In genomic region chr12:110849748-110850403, GRCh38 we compare ENCODE assay signal across 25 cellular contexts. TPM values are rescaled to one million over a fixed set of nuclear protein-coding genes. Genes with fewer than 3 reads are reported as not detected.
DNase-seq lines count a peak whose midpoint lies in the region; ATAC-seq, FAIRE-seq and TF ChIP-seq lines count a peak whose summit lies in the region.
"Had no signal": no experiment of that assay in that cellular context is flagged by ENCODE, and none has a peak within 500 bp of the region (broad histone marks: within the 10 kb centered on the region; RNA-seq: fewer than 3 reads in every experiment).

No MANE protein-coding gene starts in this region.

- H3K27ac Mint-ChIP-seq in neural progenitor cell = no peak overlapping the region
- H3K27ac Mint-ChIP-seq: H9, HFFc6 had no signal

- TF ChIP-seq EP300 in SK-N-SH (IDR thresholded peaks at IDR 0.05; ENCODE audit: borderline replicate concordance in 1 of 2, low read depth in 1 of 2, low read length in 1 of 2) = no peak
- no peak for TF ChIP-seq EP300 in K562 (IDR thresholded peaks at IDR 0.05; ENCODE audit: low read length)

- peaks cover 13% of the 10 kb centered on the region for H3K4me1 Mint-ChIP-seq in neural progenitor cell

- H3K9me3 Mint-ChIP-seq in neural progenitor cell = no peaks in the 10 kb centered on the region
- H3K9me3 Mint-ChIP-seq: H9, HFFc6 had no signal

- no peak for DNase-seq in SK-N-SH
- peak; percentile 13 for DNase-seq in HT1080 (ENCODE audit: low read depth)
- peak; percentile 64 for DNase-seq in NB4 (ENCODE audit: low read depth)
- peak; percentile 17 to 49 (median 33) for DNase-seq in K562 (ENCODE audit: extremely low read depth in 1 of 4, low spot score in 3 of 4)
- DNase-seq in amniotic stem cell (lab: John Stamatoyannopoulos, UW) = no peak
- no peak for DNase-seq in neural progenitor cell (ENCODE audit: low spot score)
- no peak for DNase-seq in A673 (ENCODE audit: low spot score)
- DNase-seq: 8988T, EL, GF-D8, GM23248, H9, HFFc6, KG1, NCI-H1092 treated with DMSO at 0.1 percent for 48 hours, NCI-H2081, NCI-H2171, NCI-H524 treated with DMSO at 0.1 percent for 48 hours, NCI-H82, OCI-M1 had no signal

- no peak overlapping the region for H3K4me3 Mint-ChIP-seq in neural progenitor cell
- H3K4me3 Mint-ChIP-seq: H9, HFFc6 had no signal

- TF ChIP-seq CTCF in SK-N-SH (IDR thresholded peaks at IDR 0.05) (no peak), NB4 (IDR thresholded peaks at IDR 0.05; ENCODE audit: low read depth, low read length) (no peak), K562 (IDR thresholded peaks at IDR 0.05 in 2 of 3, conservative IDR thresholded peaks at IDR 0.05 in 1 of 3; ENCODE audit: insufficient read depth in 2 of 3, low read depth in 1 of 3, low read length in 3 of 3) (no peak), neural progenitor cell (IDR thresholded peaks at IDR 0.05) (no peak), A673 (conservative IDR thresholded peaks at IDR 0.05; ENCODE audit: low read depth, low read length) (no peak)

- POLR2A ChIA-PET in SK-N-SH (lab: Yijun Ruan, JAX) (no interaction called here), K562 (lab: Yijun Ruan, JAX) (no interaction called here), A673 (lab: Charles Lee; ENCODE audit: low non-redundant PET) (no interaction called here)

- H3K27me3 ChIP-seq in SK-N-SH (ENCODE audit: insufficient read depth) (no peaks in the 10 kb centered on the region), K562 (ENCODE audit: control insufficient read depth in 2 of 2, insufficient read depth in 2 of 2, low read length in 2 of 2) (peaks cover 13 to 50% of the 10 kb centered on the region in 2 experiments; a peak in 4 of 5 replicates), neural progenitor cell (no peaks in the 10 kb centered on the region), A673 (replicated peaks; ENCODE audit: insufficient read depth, low read depth, low read length, poor library complexity) (no peaks in the 10 kb centered on the region)

- intact Hi-C loops in K562 (cut with micrococcal nuclease) = loop anchor here (5.0 kb wide), 1 partner anchor 42 kb away; no protein-coding TSS in a partner anchor
- intact Hi-C loops in A673 (cut with micrococcal nuclease; ENCODE audit: unreplicated experiment) = no loop called here

- in situ Hi-C loops in K562 (cut with MboI) = no loop called here

- BruUV-seq in K562 (replicated peaks; lab: Mats Ljungman, UMichigan) (no TSS peak), A673 (replicated peaks; lab: Mats Ljungman, UMichigan) (no TSS peak)

- no peak for FAIRE-seq in K562 (lab: Jason Lieb, UNC)
- FAIRE-seq: RCC 7860 had no signal

- H3K36me3 ChIP-seq in SK-N-SH (replicated peaks in 1 of 2; ENCODE audit: control insufficient read depth in 1 of 2, insufficient read depth in 2 of 2, low read length in 1 of 2) = no peaks in the 10 kb centered on the region
- no peaks in the 10 kb centered on the region for H3K36me3 ChIP-seq in K562 (ENCODE audit: control insufficient read depth, insufficient read depth, low read length)
- no peaks in the 10 kb centered on the region for H3K36me3 ChIP-seq in neural progenitor cell
- no peaks in the 10 kb centered on the region for H3K36me3 ChIP-seq in A673 (ENCODE audit: insufficient read depth, low read length, poor library complexity, severe bottlenecking)

- H2AFZ ChIP-seq in SK-N-SH (ENCODE audit: low read depth) = no peak overlapping the region
- H2AFZ ChIP-seq in K562 (ENCODE audit: low read depth, low read length) = 0 out of 2 replicates have a peak overlapping the region, but pooled peaks have one; percentile 7
- no peak overlapping the region for H2AFZ ChIP-seq in neural progenitor cell (replicated peaks)
- H2AFZ ChIP-seq: GM23248 had no signal

- peaks cover 24% of the 10 kb centered on the region for H3K27me3 Mint-ChIP-seq in neural progenitor cell (ENCODE audit: insufficient read depth, low read depth)

- H3K4me3 ChIP-seq in SK-N-SH (ENCODE audit: low read depth in 2 of 2, low read length in 1 of 2) = no peak overlapping the region
- H3K4me3 ChIP-seq in NB4 (ENCODE audit: low read depth, low read length) = no peak overlapping the region
- H3K4me3 ChIP-seq in K562 = no peak overlapping the region
- no peak overlapping the region for H3K4me3 ChIP-seq in neural progenitor cell
- H3K4me3 ChIP-seq in A673 (ENCODE audit: low read depth, low read length, poor library complexity, severe bottlenecking) = no peak overlapping the region
- H3K4me3 ChIP-seq: GM23248 had no signal

- no peaks in the 10 kb centered on the region for H3K36me3 Mint-ChIP-seq in neural progenitor cell

- no peak for TF ChIP-seq RAD21 in SK-N-SH (IDR thresholded peaks at IDR 0.05; ENCODE audit: low read length)
- no peak for TF ChIP-seq RAD21 in K562 (CRISPR knock-in tag; conservative IDR thresholded peaks at IDR 0.05 in 1 of 2, IDR thresholded peaks at IDR 0.05 in 1 of 2)

- H3K9me1 ChIP-seq in K562 (ENCODE audit: control insufficient read depth, insufficient read depth, low read length) = no peaks in the 10 kb centered on the region

- no peaks in the 10 kb centered on the region for H4K20me1 ChIP-seq in SK-N-SH (ENCODE audit: insufficient read depth)
- H4K20me1 ChIP-seq in K562 (replicated peaks; ENCODE audit: control insufficient read depth, insufficient read depth, low read length) = no peaks in the 10 kb centered on the region
- H4K20me1 ChIP-seq in neural progenitor cell (ENCODE audit: low read depth) = no peaks in the 10 kb centered on the region

- CTCF ChIA-PET in SK-N-SH (lab: Yijun Ruan, JAX) (interaction anchor here (0.6 to 5.1 kb wide), 2 partner anchors 37 to 201 kb away, joined by 3 to 35 read pairs; no protein-coding TSS in a partner anchor), K562 (lab: Yijun Ruan, JAX; ENCODE audit: low intra/inter-chr PET ratio) (no interaction called here), A673 (lab: Charles Lee) (interaction anchor here (0.7 kb wide), 1 partner anchor 9 kb away, joined by 4 read pairs; no protein-coding TSS in a partner anchor)

- H3K79me2 ChIP-seq in SK-N-SH (ENCODE audit: insufficient read depth) (no peaks in the 10 kb centered on the region), K562 (ENCODE audit: control insufficient read depth, insufficient read depth, low read length) (no peaks in the 10 kb centered on the region), neural progenitor cell (ENCODE audit: low read depth) (no peaks in the 10 kb centered on the region)

- WGBS in SK-N-SH (ENCODE audit: low lambda C conversion rate) = 91% methylated on average over 5 of the region's 5 CpGs
- WGBS in K562 (ENCODE audit: insufficient coverage, low coverage, missing lambda C conversion rate) = 15% methylated on average over 5 of the region's 5 CpGs

- H3K27ac ChIP-seq in SK-N-SH (ENCODE audit: low read depth in 2 of 2, low read length in 1 of 2) = no peak overlapping the region
- H3K27ac ChIP-seq in K562 (ENCODE audit: extremely low read depth, low read depth, low read length) = no peak overlapping the region
- no peak overlapping the region for H3K27ac ChIP-seq in neural progenitor cell
- no peak overlapping the region for H3K27ac ChIP-seq in A673 (ENCODE audit: low read depth, low read length, poor library complexity, severe bottlenecking)
- H3K27ac ChIP-seq: C4-2B, GM23248 had no signal

- H3K9me3 ChIP-seq in SK-N-SH (no peaks in the 10 kb centered on the region), K562 (replicated peaks; ENCODE audit: control insufficient read depth, insufficient read depth, low read depth, low read length) (no peaks in the 10 kb centered on the region), neural progenitor cell (ENCODE audit: low read depth) (no peaks in the 10 kb centered on the region), A673 (ENCODE audit: low read depth, low read length, poor library complexity, severe bottlenecking) (no peaks in the 10 kb centered on the region)

- no peak for ATAC-seq in SK-N-SH treated with all-trans-retinoic acid at 6 μM for 48 hours
- ATAC-seq in K562 = no peak
- ATAC-seq: Right ventricle myocardium inferior had no signal

- H3K9me2 ChIP-seq in SK-N-SH = no peaks in the 10 kb centered on the region

- TF ChIP-seq POLR2A in NB4 (IDR thresholded peaks at IDR 0.05; ENCODE audit: extremely low read depth, insufficient read length) (no peak), K562 (conservative IDR thresholded peaks at IDR 0.05) (no peak)

- H3F3A ChIP-seq in SK-N-SH (replicated peaks; ENCODE audit: insufficient read depth) = peaks cover 15% of the 10 kb centered on the region
- H3F3A ChIP-seq in neural progenitor cell (ENCODE audit: low read depth) = peaks cover 1% of the 10 kb centered on the region

- H3K9ac ChIP-seq in SK-N-SH (no peak overlapping the region), K562 (ENCODE audit: insufficient read depth in 1 of 2, low read depth in 2 of 2, low read length in 2 of 2) (no peak overlapping the region), neural progenitor cell (no peak overlapping the region)
- H3K9ac ChIP-seq: GM23248 had no signal

- peaks cover 3 to 5% of the 10 kb centered on the region in 2 experiments; a peak in 1 of 4 replicates for H3K4me1 ChIP-seq in SK-N-SH (ENCODE audit: control insufficient read depth in 1 of 2, insufficient read depth in 2 of 2, low read depth in 1 of 2, low read length in 1 of 2)
- peaks cover 0 to 6% of the 10 kb centered on the region in 2 experiments; a peak in 3 of 5 replicates for H3K4me1 ChIP-seq in K562 (replicated peaks in 1 of 2; ENCODE audit: control insufficient read depth in 2 of 2, insufficient read depth in 2 of 2, low read length in 2 of 2)
- H3K4me1 ChIP-seq in neural progenitor cell = peaks cover 7% of the 10 kb centered on the region
- H3K4me1 ChIP-seq in A673 (ENCODE audit: insufficient read depth, low read length, poor library complexity, severe bottlenecking) = peaks cover 31% of the 10 kb centered on the region

- H3K4me2 ChIP-seq in SK-N-SH (no peak overlapping the region), K562 (ENCODE audit: insufficient read depth, low read length) (no peak overlapping the region), neural progenitor cell (no peak overlapping the region)

RNA-seq across cellular contexts. Expression of gene CCDC63, which starts 3.1 kb away (rescaled TPM):
- polyA plus RNA-seq in SK-N-SH (2012; rRNA removed) (not detected in 2 replicates), K562 (2011; rRNA removed) (not detected in 2 replicates), K562 (2014; fragmentation: Illumina TruSeq; extraction: Trizol) (not detected in 2 replicates), K562 (2014; fragmentation: Nextera tagmentation; extraction: Ambion mirVana) (not detected), K562 (2014; rRNA removed) (not detected in 2 replicates)
- 0.01 TPM in 1 of 2 replicates, not detected in the other for polyA plus RNA-seq in SK-N-SH (2012; cell fraction: cytosol; rRNA removed)
- polyA plus RNA-seq in SK-N-SH (2012; cell fraction: nucleus; rRNA removed) = not detected in 2 replicates
- not detected in 2 replicates for total RNA-seq in HT1080 (2014; rRNA removed; shearing (Covaris generic))
- polyA plus RNA-seq in HT1080 (2015; cell fraction: cytosol; rRNA removed) = 0.08 TPM in 2 replicates
- polyA plus RNA-seq in HT1080 (2015; cell fraction: nucleus; rRNA removed) = not detected in 2 replicates
- total RNA-seq in K562 (2011; cell fraction: chromatin; rRNA removed; ENCODE audit: low replicate concordance) = not detected in 2 replicates
- total RNA-seq in K562 (2011; cell fraction: nucleolus; rRNA removed) = not detected in 2 replicates
- total RNA-seq in K562 (2011; cell fraction: nucleoplasm; rRNA removed) = not detected in 2 replicates
- total RNA-seq in K562 (2014; rRNA removed) (not detected in 2 replicates), K562 (2014; rRNA removed; fragmentation: Illumina TruSeq; extraction: Trizol) (not detected in 2 replicates), K562 (2015; rRNA removed; fragmentation: Illumina TruSeq; extraction: Trizol) (not detected in 2 replicates), K562 (2021) (not detected in 2 replicates), neural progenitor cell (ENCODE audit: low replicate concordance) (0.24 TPM in 1 of 2 replicates, not detected in the other), A673 (2021) (0.24 TPM in 1 of 2 replicates, not detected in the other)
- polyA plus RNA-seq in K562 (2011; cell fraction: cytosol; rRNA removed) = not detected in 2 replicates
- polyA plus RNA-seq in K562 (2011; cell fraction: nucleus; rRNA removed) = not detected in 2 replicates
- polyA plus RNA-seq in K562 (2012) = not detected in 2 replicates
- polyA minus RNA-seq in K562 (2011; rRNA and poly(A)+ RNA removed) = not detected in 2 replicates
- polyA minus RNA-seq in K562 (2011; cell fraction: cytosol; rRNA and poly(A)+ RNA removed) = not detected in 2 replicates
- polyA minus RNA-seq in K562 (2011; cell fraction: nucleus; rRNA and poly(A)+ RNA removed) = not detected in 2 replicates
- total RNA-seq: GM23248, HFFc6, Right ventricle myocardium inferior, SK-MEL-5 had no signal
- polyA plus RNA-seq: GM23248 had no signal

Comparison
In these comparisons a context has a peak if more than half of its experiments do, and no peak if none do; other contexts are left out.
1. DNase-seq: peak in HT1080 (single experiment), NB4 (single experiment) and K562 (4 of 4); none in SK-N-SH (single experiment), amniotic stem cell (single experiment), neural progenitor cell (single experiment) and A673 (single experiment).
2. Of the 27 proteins assayed by ChIP-seq in both K562 and SK-N-SH: peak only in K562: JUND and USF2; only in SK-N-SH: none; in both: USF1; in neither: 24.